8 cellular contexts compared by ENCODE assay signal in the genomic region with DNA sequence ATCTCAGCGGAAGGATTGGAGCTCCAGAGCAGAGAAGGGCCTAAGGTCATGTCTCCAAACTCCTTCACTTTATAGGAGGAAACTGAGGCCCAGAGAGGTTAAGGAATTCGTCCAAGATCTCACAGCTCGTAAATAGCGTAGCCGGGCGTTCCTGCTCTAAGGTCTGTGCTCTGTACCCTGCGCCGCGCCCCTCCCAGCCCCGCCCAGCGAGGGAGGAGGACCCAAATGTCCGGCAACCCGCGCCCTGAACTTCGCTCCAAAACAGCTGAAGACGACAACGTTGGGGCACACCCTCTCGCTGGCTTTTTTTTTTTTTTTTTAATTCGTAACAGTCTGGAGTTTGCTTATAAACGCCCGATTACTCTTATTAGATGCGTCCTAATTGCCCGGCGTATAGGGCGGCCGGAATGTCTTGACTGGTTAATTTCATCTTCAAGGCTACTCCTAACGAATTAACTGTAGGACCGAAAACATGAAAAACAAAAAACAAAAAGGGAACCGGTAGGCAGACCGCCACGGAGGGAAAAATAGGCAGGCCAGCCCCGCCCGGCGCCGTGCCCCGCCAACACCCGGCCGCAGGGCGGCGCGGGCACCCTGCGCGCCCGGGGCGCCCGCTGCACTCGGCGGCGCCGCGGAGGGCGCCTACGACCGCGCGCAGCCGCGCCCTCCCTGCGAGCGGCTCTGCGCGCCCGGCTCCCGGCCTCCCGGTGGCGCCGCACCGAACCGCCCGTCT. TPM values are rescaled to one million over a fixed set of nuclear protein-coding genes. Genes with fewer than 3 reads are reported as not detected.
DNase-seq lines count a peak whose midpoint lies in the region; ATAC-seq and TF ChIP-seq lines count a peak whose summit lies in the region.

No MANE protein-coding gene starts in this region.

- peak overlapping the region; percentile 99 for H3K27ac ChIP-seq in duodenal mucosa (ENCODE audit: low read depth, low read length)
- peak overlapping the region; percentile 100 for H3K27ac ChIP-seq in lower lobe of right lung

- H3K9me3 ChIP-seq in duodenal mucosa (ENCODE audit: control insufficient read depth in 1 of 2, low read length in 2 of 2) (no peaks in the 10 kb centered on the region), lower lobe of right lung (no peaks in the 10 kb centered on the region)

- DNase-seq in AG09309 (ENCODE audit: low read depth), result no peak
- peak; percentile 79 for DNase-seq in NCI-H2227 treated with DMSO at 0.1 percent for 48 hours (lab: John Stamatoyannopoulos, UW)
- DNase-seq in activated CD4-positive, alpha-beta T cell treated with anti-CD3 and anti-CD28 coated beads, Interleukin-2, amount 50 U/mL, for 1 hour, result peak; percentile 73
- peak; percentile 95 for DNase-seq in lower lobe of right lung
- DNase-seq in stimulated activated CD8-positive, alpha-beta memory T cell treated with anti-CD3 and anti-CD28 coated beads, Interleukin-2, amount 100 ng/mL, for 48 hours (ENCODE audit: low read depth in 2 of 2), result peak; percentile 66 to 81

- intact Hi-C loops in lower lobe of right lung (cut with DNase I), result no loop called here

- H3K27me3 ChIP-seq in duodenal mucosa (ENCODE audit: control insufficient read depth in 1 of 2, insufficient read depth in 2 of 2, low read length in 2 of 2) (no peaks in the 10 kb centered on the region), lower lobe of right lung (ENCODE audit: low read depth) (no peaks in the 10 kb centered on the region)

- no peaks in the 10 kb centered on the region for H3K36me3 ChIP-seq in duodenal mucosa (ENCODE audit: control insufficient read depth in 1 of 2, insufficient read depth in 2 of 2, low read length in 2 of 2)
- no peaks in the 10 kb centered on the region for H3K36me3 ChIP-seq in lower lobe of right lung

- H3K9ac ChIP-seq in duodenal mucosa (ENCODE audit: low read depth in 1 of 2, low read length in 2 of 2), result peak overlapping the region; percentile 91 to 100

- ATAC-seq in GM18868 (IDR thresholded peaks at IDR 0.05; ENCODE audit: unreplicated experiment), result peak; percentile 36
- ATAC-seq in HG03097 (IDR thresholded peaks at IDR 0.05; ENCODE audit: low FRiP score, unreplicated experiment), result peak; percentile 28
- ATAC-seq in lower lobe of right lung, result peak; percentile 59 to 61

- TF ChIP-seq CTCF in AG09309 (IDR thresholded peaks at IDR 0.05; ENCODE audit: control insufficient read depth, insufficient read depth, low read depth, low read length, missing control alignments), result no peak
- TF ChIP-seq CTCF in lower lobe of right lung (IDR thresholded peaks at IDR 0.05), result no peak

- H3K4me3 ChIP-seq in AG09309 (ENCODE audit: control insufficient read depth, low read depth, low read length), result peak overlapping the region; percentile 51
- peak overlapping the region; percentile 78 to 87 for H3K4me3 ChIP-seq in duodenal mucosa (ENCODE audit: low read depth in 1 of 2, low read length in 2 of 2)
- peak overlapping the region; percentile 95 for H3K4me3 ChIP-seq in lower lobe of right lung

- peaks cover 15 to 18% of the 10 kb centered on the region in 2 donors for H3K4me1 ChIP-seq in duodenal mucosa (ENCODE audit: control insufficient read depth in 1 of 2, insufficient read depth in 2 of 2, low read length in 2 of 2)
- peaks cover 8% of the 10 kb centered on the region for H3K4me1 ChIP-seq in lower lobe of right lung

RNA-seq across cellular contexts. Expression of gene FOSL2, which starts 0.9 kb away (rescaled TPM):
- total RNA-seq in lower lobe of right lung, result 74.9 TPM
